ENCODE assay signal across 15 cellular contexts in the genomic region with DNA sequence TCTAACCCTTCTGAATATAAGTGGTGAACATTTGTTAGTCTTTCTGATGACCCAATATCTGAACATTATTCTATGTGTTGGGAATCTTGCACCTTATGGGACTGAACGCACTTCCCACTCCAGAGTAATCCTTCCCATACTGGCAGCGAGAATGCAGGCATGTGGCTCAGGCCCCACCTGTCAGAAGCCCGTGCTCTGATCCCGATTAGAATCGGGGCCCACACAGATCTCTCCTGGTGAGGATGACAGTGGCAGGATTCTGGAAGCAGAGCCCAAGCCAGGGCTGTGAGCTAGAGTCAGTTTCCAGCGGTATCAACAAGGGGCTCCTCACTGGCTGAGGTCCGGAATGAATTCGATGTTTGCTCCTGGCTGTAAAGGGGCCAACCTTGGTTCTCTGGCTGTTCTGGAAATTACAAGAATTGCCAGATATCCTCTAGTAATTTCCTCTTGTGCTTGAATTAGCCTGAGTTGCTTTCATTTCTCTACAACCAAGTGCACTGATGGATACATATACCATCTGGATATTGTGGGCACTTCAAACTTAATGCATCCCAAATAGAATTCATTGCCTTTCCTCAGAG.
"Had no signal": no experiment of that assay in that cellular context is flagged by ENCODE, and none has a peak within 500 bp of the region (broad histone marks: within the 10 kb centered on the region; RNA-seq: fewer than 3 reads in every experiment).

No MANE protein-coding gene starts in this region.

- H3K27me3 ChIP-seq: gastroesophageal sphincter, hepatocyte, testis, upper lobe of left lung had no signal

- H3K4me2 ChIP-seq: hepatocyte had no signal

- DNase-seq: activated CD4-positive, alpha-beta T cell treated with anti-CD3 and anti-CD28 coated beads, Interleukin-2, amount 50 U/mL, for 48 hours; activated naive CD8-positive, alpha-beta T cell treated with anti-CD3 and anti-CD28 coated beads for 36 hours; amniotic stem cell; erythroblast; retina; stimulated activated CD4-positive, alpha-beta T cell treated with anti-CD3 and anti-CD28 coated beads, Interleukin-15, amount 100 ng/mL, for 24 hours; stimulated activated CD4-positive, alpha-beta T cell treated with anti-CD3 and anti-CD28 coated beads, Interleukin-2, amount 100 ng/mL, for 48 hours; stimulated activated naive CD8-positive, alpha-beta T cell treated with anti-CD3 and anti-CD28 coated beads, Interleukin-15, amount 100 ng/mL, for 72 hours; SW 1271; T-helper 2 cell; testis; upper lobe of left lung had no signal

- H3K36me3 ChIP-seq: gastroesophageal sphincter, upper lobe of left lung had no signal

- ATAC-seq: gastroesophageal sphincter; stimulated activated naive CD8-positive, alpha-beta T cell treated with anti-CD3 and anti-CD28 coated beads, Interleukin-15, amount 100 ng/mL, for 72 hours had no signal

- H3K9me3 ChIP-seq: gastroesophageal sphincter, testis, upper lobe of left lung had no signal

- H3K4me1 ChIP-seq: testis, upper lobe of left lung had no signal

- H3K79me2 ChIP-seq: hepatocyte had no signal

- H3K4me3 ChIP-seq: gastroesophageal sphincter, hepatocyte, skin epidermis, testis, upper lobe of left lung had no signal

- H2AFZ ChIP-seq: hepatocyte had no signal

- H3K27ac ChIP-seq: hepatocyte, skin epidermis, testis had no signal
